Comparison of ENCODE assay signal across 16 cellular contexts in genomic region chr11:1915795-1916131, GRCh38. TPM values are rescaled to one million over a fixed set of nuclear protein-coding genes. Genes with fewer than 3 reads are reported as not detected.
DNase-seq lines count a peak whose midpoint lies in the region; ATAC-seq, FAIRE-seq and TF ChIP-seq lines count a peak whose summit lies in the region.
"Had no signal": no experiment of that assay in that cellular context is flagged by ENCODE, and none has a peak within 500 bp of the region (broad histone marks: within the 10 kb centered on the region; RNA-seq: fewer than 3 reads in every experiment).

No MANE protein-coding gene starts in this region.

- peaks cover 0 to 3% (median 3%) of the 10 kb centered on the region in 4 experiments; a peak in 4 of 7 replicates for H3K4me1 ChIP-seq in H1 (replicated peaks in 1 of 4; ENCODE audit: control insufficient read depth in 3 of 4, insufficient read depth in 4 of 4, low read length in 3 of 4)
- H3K4me1 ChIP-seq: A549 had no signal

- H3K23ac ChIP-seq in H1 (ENCODE audit: insufficient read length), result no peak overlapping the region

- no peak overlapping the region for H2BK15ac ChIP-seq in H1 (ENCODE audit: low read length)

- H2AK5ac ChIP-seq in H1 (ENCODE audit: low read depth, low read length), result 0 out of 2 replicates have a peak overlapping the region, but pooled peaks have one; percentile 39

- FAIRE-seq in H1 (lab: Jason Lieb, UNC), result no peak
- FAIRE-seq: A549, G401.6 had no signal

- TF ChIP-seq POLR2A in H1 (IDR thresholded peaks at IDR 0.05; ENCODE audit: control extremely low read depth in 1 of 2, low read depth in 2 of 2, low read length in 2 of 2), result no peak

- H3K27me3 Mint-ChIP-seq in activated naive CD4-positive, alpha-beta T cell treated with anti-CD3 and anti-CD28 coated beads, Interleukin-2, amount 10 ng/mL, durations not matched to agents 7 days and 5 days, result peaks cover 28% of the 10 kb centered on the region

- no peak overlapping the region for H3K18ac ChIP-seq in H1 (ENCODE audit: extremely low read depth, low read length)

- TF ChIP-seq EP300 in H1 (IDR thresholded peaks at IDR 0.05; ENCODE audit: borderline replicate concordance in 1 of 2, low read depth in 2 of 2, low read length in 2 of 2), result no peak

- H2BK12ac ChIP-seq in H1 (ENCODE audit: low read depth, low read length), result no peak overlapping the region

- H3K56ac ChIP-seq in H1 (replicated peaks; ENCODE audit: insufficient read length, low read depth, low read length), result peak overlapping the region; percentile 6

- H3K27ac Mint-ChIP-seq in activated naive CD4-positive, alpha-beta T cell treated with anti-CD3 and anti-CD28 coated beads, Interleukin-2, amount 10 ng/mL, durations not matched to agents 7 days and 5 days, result peak overlapping the region; percentile 0
- H3K27ac Mint-ChIP-seq in stimulated activated effector memory CD8-positive, alpha-beta T cell treated with anti-CD3 and anti-CD28 coated beads, Interleukin-12 subunit alpha, Interleukin-12 subunit beta, amount 100 ng/mL, for 72 hours, result peak overlapping the region; percentile 70

- H2BK5ac ChIP-seq in H1 (ENCODE audit: low read depth, low read length), result no peak overlapping the region

- H3K14ac ChIP-seq in H1 (ENCODE audit: insufficient read length), result no peak overlapping the region

- TF ChIP-seq RAD21 in H1 (IDR thresholded peaks at IDR 0.05 in 1 of 2, conservative IDR thresholded peaks at IDR 0.05 in 1 of 2; ENCODE audit: low read depth in 2 of 2, low read length in 2 of 2), result no peak

- H4K8ac ChIP-seq in H1 (ENCODE audit: extremely low read depth, insufficient read depth, low read length), result no peak overlapping the region

- CTCF ChIA-PET in activated naive CD4-positive, alpha-beta T cell treated with anti-CD3 and anti-CD28 coated beads, Interleukin-2, amount 10 ng/mL, durations not matched to agents 7 days and 5 days (lab: Charles Lee), result no interaction called here
- CTCF ChIA-PET in RWPE1 (lab: Yijun Ruan, JAX), result no interaction called here
- CTCF ChIA-PET in H1 (lab: Charles Lee; ENCODE audit: partially characterized antibody), result interaction anchor here (1.2 to 4.4 kb wide), 4 partner anchors 25 to 237 kb away, joined by 4 to 47 read pairs (median 22); partner anchors contain the start of gene PRR33

- POLR2A ChIA-PET in RWPE1 (lab: Yijun Ruan, JAX; ENCODE audit: low non-redundant PET), result no interaction called here
- POLR2A ChIA-PET in H1 (lab: Charles Lee; ENCODE audit: partially characterized antibody), result no interaction called here

- H4K91ac ChIP-seq in H1 (replicated peaks; ENCODE audit: insufficient read length, low read length), result no peak overlapping the region

- DNase-seq in activated naive CD4-positive, alpha-beta T cell treated with anti-CD3 and anti-CD28 coated beads, Interleukin-2, amount 10 ng/mL, durations not matched to agents 7 days and 5 days, result no peak
- DNase-seq in activated naive CD4-positive, alpha-beta T cell (lab: John Stamatoyannopoulos, UW), result no peak
- DNase-seq in RWPE1 (ENCODE audit: low spot score) (no peak), H1 (ENCODE audit: low read depth in 1 of 2, low spot score in 2 of 2) (no peak), hippocampal formation (lab: John Stamatoyannopoulos, UW) (no peak)
- no peak for DNase-seq in stimulated activated effector memory CD8-positive, alpha-beta T cell treated with anti-CD3 and anti-CD28 coated beads, Interleukin-12 subunit alpha, Interleukin-12 subunit beta, amount 100 ng/mL, for 72 hours (ENCODE audit: low spot score in 2 of 2)
- no peak for DNase-seq in stimulated activated CD4-positive, alpha-beta T cell treated with anti-CD3 and anti-CD28 coated beads, Interleukin-4, amount 100 ng/mL, for 1 hour
- DNase-seq: DMS79 treated with DMSO at 0.1 percent for 48 hours, KG1, NCI-H1092, NCI-H1694, NCI-H69 had no signal

- H2BK20ac ChIP-seq in H1 (ENCODE audit: low read length), result no peak overlapping the region

- no peak for ATAC-seq in stimulated activated effector memory CD8-positive, alpha-beta T cell treated with anti-CD3 and anti-CD28 coated beads, Interleukin-12 subunit alpha, Interleukin-12 subunit beta, amount 100 ng/mL, for 72 hours
- ATAC-seq: A549, HCT116 had no signal

- H3K79me2 ChIP-seq in H1 (ENCODE audit: control insufficient read depth in 1 of 2, insufficient read depth in 2 of 2, low read length in 2 of 2), result no peaks in the 10 kb centered on the region

- H2BK120ac ChIP-seq in H1 (replicated peaks; ENCODE audit: low read depth, low read length), result no peak overlapping the region

- no peak overlapping the region for H3K4me2 ChIP-seq in H1 (ENCODE audit: insufficient read depth in 1 of 2, low read depth in 2 of 2, low read length in 2 of 2)
- H3K4me2 ChIP-seq: A549 had no signal

- 90 to 100% methylated on average over 2 of the region's 2 CpGs for WGBS in H1 (ENCODE audit: extremely low coverage in 1 of 2, insufficient coverage in 1 of 2, insufficient read length in 1 of 2, insufficient replicate concordance in 2 of 2, low coverage in 1 of 2, low lambda C conversion rate in 2 of 2, missing lambda C conversion rate in 1 of 2), 2 experiments

- H3K36me3 Mint-ChIP-seq in activated naive CD4-positive, alpha-beta T cell treated with anti-CD3 and anti-CD28 coated beads, Interleukin-2, amount 10 ng/mL, durations not matched to agents 7 days and 5 days, result no peaks in the 10 kb centered on the region
- H3K36me3 Mint-ChIP-seq in stimulated activated effector memory CD8-positive, alpha-beta T cell treated with anti-CD3 and anti-CD28 coated beads, Interleukin-12 subunit alpha, Interleukin-12 subunit beta, amount 100 ng/mL, for 72 hours, result peaks cover 54% of the 10 kb centered on the region

- peaks cover 10% of the 10 kb centered on the region for H3K4me1 Mint-ChIP-seq in activated naive CD4-positive, alpha-beta T cell treated with anti-CD3 and anti-CD28 coated beads, Interleukin-2, amount 10 ng/mL, durations not matched to agents 7 days and 5 days
- peaks cover 46% of the 10 kb centered on the region for H3K4me1 Mint-ChIP-seq in stimulated activated effector memory CD8-positive, alpha-beta T cell treated with anti-CD3 and anti-CD28 coated beads, Interleukin-12 subunit alpha, Interleukin-12 subunit beta, amount 100 ng/mL, for 72 hours

- H3K79me1 ChIP-seq in H1 (ENCODE audit: low read depth, low read length), result no peaks in the 10 kb centered on the region

- H3K36me3 ChIP-seq in H1 (ENCODE audit: control insufficient read depth in 2 of 4, insufficient read depth in 4 of 4, low read length in 3 of 4), result no peaks in the 10 kb centered on the region

- peaks cover 5% of the 10 kb centered on the region; the same call in 1 of the 2 replicates for H3K23me2 ChIP-seq in H1 (ENCODE audit: low read depth, low read length)

- H3K4ac ChIP-seq in H1 (replicated peaks; ENCODE audit: insufficient read length, low read depth, low read length), result no peak overlapping the region

- H2AFZ ChIP-seq in H1 (ENCODE audit: low read length), result no peak overlapping the region

- H4K20me1 ChIP-seq in H1 (replicated peaks in 1 of 2; ENCODE audit: control insufficient read depth in 1 of 2, insufficient read depth in 2 of 2, low read length in 2 of 2), result peaks cover 0 to 2% of the 10 kb centered on the region in 2 experiments

- no peak overlapping the region for H4K5ac ChIP-seq in H1 (ENCODE audit: insufficient read length, low read depth, low read length)

- H3K9ac ChIP-seq in H1 (replicated peaks in 1 of 4; ENCODE audit: extremely low read depth in 1 of 4, low read depth in 3 of 4, low read length in 3 of 4), result no peak overlapping the region

- H3K4me3 Mint-ChIP-seq in activated naive CD4-positive, alpha-beta T cell treated with anti-CD3 and anti-CD28 coated beads, Interleukin-2, amount 10 ng/mL, durations not matched to agents 7 days and 5 days, result no peak overlapping the region
- no peak overlapping the region for H3K4me3 Mint-ChIP-seq in stimulated activated effector memory CD8-positive, alpha-beta T cell treated with anti-CD3 and anti-CD28 coated beads, Interleukin-12 subunit alpha, Interleukin-12 subunit beta, amount 100 ng/mL, for 72 hours

- H3K27ac ChIP-seq in RWPE1, result peak overlapping the region; percentile 76
- H3K27ac ChIP-seq in H1 (ENCODE audit: low read depth, low read length), result no peak overlapping the region
- H3K27ac ChIP-seq: A549 had no signal

- no peaks in the 10 kb centered on the region for H3K9me3 ChIP-seq in H1 (ENCODE audit: insufficient read depth in 2 of 2, low read depth in 1 of 2, low read length in 1 of 2)
- H3K9me3 ChIP-seq: A549 had no signal

- H3K27me3 ChIP-seq in H1 (replicated peaks in 1 of 4; ENCODE audit: control insufficient read depth in 3 of 4, extremely low read depth in 1 of 4, insufficient read depth in 3 of 4, low read length in 3 of 4), result no peaks in the 10 kb centered on the region

- H3K9me3 Mint-ChIP-seq in activated naive CD4-positive, alpha-beta T cell treated with anti-CD3 and anti-CD28 coated beads, Interleukin-2, amount 10 ng/mL, durations not matched to agents 7 days and 5 days, result peaks cover 12% of the 10 kb centered on the region
- H3K9me3 Mint-ChIP-seq in stimulated activated effector memory CD8-positive, alpha-beta T cell treated with anti-CD3 and anti-CD28 coated beads, Interleukin-12 subunit alpha, Interleukin-12 subunit beta, amount 100 ng/mL, for 72 hours, result no peaks in the 10 kb centered on the region

- no peak overlapping the region for H3K4me3 ChIP-seq in H1 (ENCODE audit: extremely low read depth in 1 of 4, insufficient read depth in 2 of 4, low read depth in 3 of 4, low read length in 4 of 4)
- H3K4me3 ChIP-seq: A549 had no signal

- TF ChIP-seq CTCF in RWPE1 (conservative IDR thresholded peaks at IDR 0.05; ENCODE audit: low read depth), result no peak
- TF ChIP-seq CTCF in H1 (IDR thresholded peaks at IDR 0.05; ENCODE audit: control extremely low read depth in 1 of 3, insufficient read depth in 1 of 3, low read depth in 1 of 3, low read length in 3 of 3), result no peak

RNA-seq across cellular contexts. Expression of gene TNNT3, which starts 3.7 kb away (rescaled TPM):
- not detected in 2 replicates for total RNA-seq in H1 (2021; fragmentation: NEBNext Ultra II Directional; extraction: Animal tissue kit (Norgen Biotek cat#: 25700))
- polyA plus RNA-seq in H1 (2011; rRNA removed), result not detected in 2 replicates
- not detected for polyA plus RNA-seq in H1 (2011; cell fraction: cytosol; rRNA removed)
- not detected for polyA plus RNA-seq in H1 (2011; cell fraction: nucleus; rRNA removed)
- polyA plus RNA-seq in H1 (2012, experiment 1 of 2), result not detected in 4 replicates
- not detected for polyA plus RNA-seq in H1 (2012, experiment 2 of 2)
- 0.14 TPM for polyA plus RNA-seq in H1 (2013, experiment 1 of 2)
- polyA plus RNA-seq in H1 (2013, experiment 2 of 2), result not detected
- not detected in 2 replicates for polyA minus RNA-seq in H1 (2011; rRNA and poly(A)+ RNA removed)
- not detected for polyA minus RNA-seq in H1 (2011; cell fraction: cytosol; rRNA and poly(A)+ RNA removed)
- not detected for polyA minus RNA-seq in H1 (2011; cell fraction: nucleus; rRNA and poly(A)+ RNA removed)
- total RNA-seq: M059J had no signal
- polyA plus RNA-seq: A549 had no signal

RNA-seq across cellular contexts. Expression of gene PRR33, which starts 24.1 kb away (rescaled TPM):
- not detected in 2 replicates for total RNA-seq in H1 (2021; fragmentation: NEBNext Ultra II Directional; extraction: Animal tissue kit (Norgen Biotek cat#: 25700))
- 0.02 and 0.08 TPM in 2 replicates for polyA plus RNA-seq in H1 (2011; rRNA removed)
- 0.03 TPM for polyA plus RNA-seq in H1 (2011; cell fraction: cytosol; rRNA removed)
- polyA plus RNA-seq in H1 (2011; cell fraction: nucleus; rRNA removed), result 0.04 TPM
- polyA plus RNA-seq in H1 (2012, experiment 1 of 2), result 0.06 TPM in 1 of 4 replicates, not detected in the others
- not detected for polyA plus RNA-seq in H1 (2012, experiment 2 of 2)
- polyA plus RNA-seq in H1 (2013, experiment 1 of 2), result 0.02 TPM
- polyA plus RNA-seq in H1 (2013, experiment 2 of 2), result 0.02 TPM
- polyA minus RNA-seq in H1 (2011; rRNA and poly(A)+ RNA removed), result not detected in 2 replicates
- polyA minus RNA-seq in H1 (2011; cell fraction: cytosol; rRNA and poly(A)+ RNA removed), result not detected
- not detected for polyA minus RNA-seq in H1 (2011; cell fraction: nucleus; rRNA and poly(A)+ RNA removed)
- total RNA-seq: M059J had no signal
- polyA plus RNA-seq: A549 had no signal

RNA-seq across cellular contexts. Expression of gene MRPL23, which starts 31.4 kb away (rescaled TPM):
- total RNA-seq in H1 (2021; fragmentation: NEBNext Ultra II Directional; extraction: Animal tissue kit (Norgen Biotek cat#: 25700)), result 86.0 and 86.4 TPM in 2 replicates
- polyA plus RNA-seq in H1 (2011; rRNA removed), result 244 and 281 TPM in 2 replicates
- 212 TPM for polyA plus RNA-seq in H1 (2011; cell fraction: cytosol; rRNA removed)
- 155 TPM for polyA plus RNA-seq in H1 (2011; cell fraction: nucleus; rRNA removed)
- 93.5 to 140 TPM (median 122 TPM) in 4 replicates for polyA plus RNA-seq in H1 (2012, experiment 1 of 2)
- polyA plus RNA-seq in H1 (2012, experiment 2 of 2), result 130 TPM
- 104 TPM for polyA plus RNA-seq in H1 (2013, experiment 1 of 2)
- polyA plus RNA-seq in H1 (2013, experiment 2 of 2), result 109 TPM
- 35.1 and 53.0 TPM in 2 replicates for polyA minus RNA-seq in H1 (2011; rRNA and poly(A)+ RNA removed)
- polyA minus RNA-seq in H1 (2011; cell fraction: cytosol; rRNA and poly(A)+ RNA removed), result 58.9 TPM
- polyA minus RNA-seq in H1 (2011; cell fraction: nucleus; rRNA and poly(A)+ RNA removed), result 60.1 TPM
